Comparison of ENCODE assay signal across 9 cellular contexts in genomic region chr9:107491081-107492053, GRCh38. TPM values are rescaled to one million over a fixed set of nuclear protein-coding genes. Genes with fewer than 3 reads are reported as not detected.
DNase-seq lines count a peak whose midpoint lies in the region; ATAC-seq, FAIRE-seq and TF ChIP-seq lines count a peak whose summit lies in the region.
"Had no signal": no experiment of that assay in that cellular context is flagged by ENCODE, and none has a peak within 500 bp of the region (broad histone marks: within the 10 kb centered on the region; RNA-seq: fewer than 3 reads in every experiment).

No MANE protein-coding gene starts in this region.

- peak overlapping the region; percentile 76 for H3K4me2 ChIP-seq in IMR-90 (ENCODE audit: low read depth, low read length)

- peaks cover 7% of the 10 kb centered on the region for H3K27me3 ChIP-seq in IMR-90 (ENCODE audit: control insufficient read depth, insufficient read depth, low read length)

- WGBS in IMR-90 (ENCODE audit: extremely low coverage in 2 of 2, insufficient read length in 1 of 2), 2 experiments, result 22% methylated on average over 7 of the region's 43 CpGs; no CpG with 5 or more reads in 1 of the 2 experiments

- H2AK9ac ChIP-seq in IMR-90 (replicated peaks; ENCODE audit: low read depth, low read length, poor library complexity), result no peak overlapping the region

- no peak overlapping the region for H3K14ac ChIP-seq in IMR-90 (replicated peaks; ENCODE audit: low read depth, low read length)

- H3K79me1 ChIP-seq in IMR-90 (ENCODE audit: low read depth in 1 of 2, low read length in 2 of 2), result no peaks in the 10 kb centered on the region; a peak in 2 of 4 replicates

- peak overlapping the region; percentile 80 for H2AFZ ChIP-seq in IMR-90 (replicated peaks; ENCODE audit: low read length, poor library complexity)

- peak overlapping the region; percentile 29; the same call in 1 of the 2 replicates for H3K23ac ChIP-seq in IMR-90 (ENCODE audit: low read depth, low read length)

- H3K9ac ChIP-seq in IMR-90 (ENCODE audit: low read depth, low read length), result no peak overlapping the region

- H3K56ac ChIP-seq in IMR-90 (ENCODE audit: extremely low read depth, insufficient read depth, low read length), result no peak overlapping the region

- peaks cover 8% of the 10 kb centered on the region for H3K36me3 Mint-ChIP-seq in brain

- peaks cover 14% of the 10 kb centered on the region for H3K36me3 ChIP-seq in IMR-90 (ENCODE audit: control insufficient read depth, insufficient read depth, low read length)

- H2BK5ac ChIP-seq in IMR-90 (ENCODE audit: low read depth, low read length, poor library complexity, severe bottlenecking), result no peak overlapping the region

- DNase-seq in IMR-90, result no peak
- DNase-seq in islet precursor cell, result peak; percentile 66
- DNase-seq in skeletal muscle cell (ENCODE audit: low read depth), result no peak
- no peak for DNase-seq in NCI-H187 (lab: John Stamatoyannopoulos, UW)
- DNase-seq in RCC 7860 (ENCODE audit: low spot score), result no peak
- DNase-seq: activated CD8-positive, alpha-beta memory T cell treated with anti-CD3 and anti-CD28 coated beads for 24 hours had no signal

- ATAC-seq in IMR-90 (ENCODE audit: low read depth), result no peak
- no peak for ATAC-seq in HG02610 (IDR thresholded peaks at IDR 0.05; ENCODE audit: unreplicated experiment)
- ATAC-seq in HG03378 (IDR thresholded peaks at IDR 0.05; ENCODE audit: unreplicated experiment), result no peak

- peaks cover 5% of the 10 kb centered on the region for H4K20me1 ChIP-seq in IMR-90 (ENCODE audit: insufficient read depth, low read length)

- no peak for FAIRE-seq in RCC 7860 (lab: Jason Lieb, UNC)

- no peak overlapping the region for H2BK120ac ChIP-seq in IMR-90 (ENCODE audit: low read depth, low read length)

- H4K8ac ChIP-seq in IMR-90 (ENCODE audit: low read depth in 2 of 2, low read length in 2 of 2), result peak overlapping the region in 1 of 2 experiments; percentile 33; a peak in 1 of 4 replicates

- H3K18ac ChIP-seq in IMR-90 (ENCODE audit: low read depth, low read length), result no peak overlapping the region; the same call in 1 of the 2 replicates

- no peaks in the 10 kb centered on the region for H3K9me1 ChIP-seq in IMR-90 (ENCODE audit: insufficient read depth, low read length)

- BruUV-seq in IMR-90 (replicated peaks; lab: Mats Ljungman, UMichigan), result no TSS peak

- peak overlapping the region; percentile 89 to 94 (median 92) for H3K4me3 Mint-ChIP-seq in brain

- in situ Hi-C loops in IMR-90 (cut with MboI; ENCODE audit: low sequenced_read_pairs), result loop anchor here (25.0 kb wide), 1 partner anchor 396 kb away; no protein-coding TSS in a partner anchor

- H2AK5ac ChIP-seq in IMR-90 (ENCODE audit: low read depth, low read length), result no peak overlapping the region

- H3K4ac ChIP-seq in IMR-90 (ENCODE audit: low read depth, low read length), result no peak overlapping the region

- H3K27ac Mint-ChIP-seq in brain, result peak overlapping the region in 2 of 5 experiments; percentile 42 to 85

- H3K4me1 Mint-ChIP-seq in brain, result peaks cover 26% of the 10 kb centered on the region

- CTCF ChIA-PET in IMR-90 (lab: Yijun Ruan, JAX), result no interaction called here

- intact Hi-C loops in IMR-90 (cut with micrococcal nuclease), result no loop called here

- TF ChIP-seq CTCF in IMR-90 (conservative IDR thresholded peaks at IDR 0.05; ENCODE audit: low read depth, low read length) (no peak), brain (conservative IDR thresholded peaks at IDR 0.05) (no peak)

- H3K4me1 ChIP-seq in IMR-90 (ENCODE audit: control insufficient read depth, insufficient read depth, low read length), result peaks cover 2% of the 10 kb centered on the region; the same call in 1 of the 2 replicates

- no peaks in the 10 kb centered on the region for H3K9me3 ChIP-seq in IMR-90 (ENCODE audit: control insufficient read depth, insufficient read depth, low read length)

- no peak overlapping the region for H4K91ac ChIP-seq in IMR-90 (ENCODE audit: insufficient read depth, low read depth, low read length)

- H3K27me3 Mint-ChIP-seq in brain, result peaks cover 90% of the 10 kb centered on the region

- H3K4me3 ChIP-seq in IMR-90 (ENCODE audit: insufficient read depth, low read depth, low read length) (no peak overlapping the region), skeletal muscle cell (ENCODE audit: low read depth, low read length) (peak overlapping the region; percentile 21)

- TF ChIP-seq RAD21 in IMR-90 (IDR thresholded peaks at IDR 0.05; ENCODE audit: low read length), result no peak

- H2BK15ac ChIP-seq in IMR-90 (ENCODE audit: low read depth, low read length), result no peak overlapping the region

- H3K27ac ChIP-seq in IMR-90 (ENCODE audit: insufficient read depth, low read length), result no peak overlapping the region

- dilution Hi-C loops in IMR-90 (cut with HindIII; ENCODE audit: low sequenced_read_pairs, unreplicated experiment), result no loop called here

- POLR2A ChIA-PET in IMR-90 (lab: Charles Lee; ENCODE audit: unreplicated experiment), result no interaction called here

- H2BK20ac ChIP-seq in IMR-90 (ENCODE audit: low read depth, low read length), result no peak overlapping the region

- peaks cover 0 to 3% (median 2%) of the 10 kb centered on the region in 5 experiments for H3K9me3 Mint-ChIP-seq in brain

- TF ChIP-seq POLR2A in IMR-90 (IDR thresholded peaks at IDR 0.05; ENCODE audit: low read depth, low read length), result no peak; the same call in 1 of the 2 replicates

- no peak overlapping the region; the same call in 1 of the 2 replicates for H4K5ac ChIP-seq in IMR-90 (ENCODE audit: low read depth, low read length)

TF ChIP-seq in IMR-90, 13 proteins besides CTCF, POLR2A, EP300 and RAD21:
- TF ChIP-seq MAZ (IDR thresholded peaks at IDR 0.05; ENCODE audit: borderline replicate concordance, low read depth, low read length), result no peak
- no peak for TF ChIP-seq RCOR1 (IDR thresholded peaks at IDR 0.05; ENCODE audit: insufficient replicate concordance, low read length)
- TF ChIP-seq SMC3 (IDR thresholded peaks at IDR 0.05; ENCODE audit: low read depth, low read length), result no peak
- TF ChIP-seq RFX5 (IDR thresholded peaks at IDR 0.05; ENCODE audit: low read depth, low read length), result no peak
- no peak for TF ChIP-seq MAFK (IDR thresholded peaks at IDR 0.05; ENCODE audit: low read depth, low read length)
- no peak for TF ChIP-seq FOS (IDR thresholded peaks at IDR 0.05; ENCODE audit: low read depth, low read length)
- no peak for TF ChIP-seq BHLHE40 (IDR thresholded peaks at IDR 0.05; ENCODE audit: low read depth, low read length)
- TF ChIP-seq USF2 (IDR thresholded peaks at IDR 0.05; ENCODE audit: low read depth, low read length), result no peak
- no peak for TF ChIP-seq MXI1 (IDR thresholded peaks at IDR 0.05; ENCODE audit: borderline replicate concordance, low read depth, low read length)
- TF ChIP-seq ELK1 (IDR thresholded peaks at IDR 0.05; ENCODE audit: borderline replicate concordance, low read depth, low read length), result no peak
- TF ChIP-seq CEBPB (IDR thresholded peaks at IDR 0.05; ENCODE audit: low read depth, low read length), result no peak

RNA-seq across cellular contexts. Expression of gene KLF4, which starts 1.8 kb away (rescaled TPM):
- 1.3 and 2.2 TPM in 2 replicates for total RNA-seq in IMR-90 (2012; rRNA removed)
- polyA plus RNA-seq in IMR-90 (2012; rRNA removed) (3.8 and 6.9 TPM in 2 replicates), brain (ENCODE audit: insufficient read depth, low read depth, low replicate concordance) (9.1 TPM)
- polyA plus RNA-seq in IMR-90 (2012; cell fraction: cytosol; rRNA removed), result 4.7 and 21.8 TPM in 2 replicates
- polyA plus RNA-seq in IMR-90 (2012; cell fraction: nucleus; rRNA removed; ENCODE audit: low replicate concordance), result 84.7 and 96.7 TPM in 2 replicates
